Comparison of ENCODE assay signal across 8 cellular contexts in the genomic region with DNA sequence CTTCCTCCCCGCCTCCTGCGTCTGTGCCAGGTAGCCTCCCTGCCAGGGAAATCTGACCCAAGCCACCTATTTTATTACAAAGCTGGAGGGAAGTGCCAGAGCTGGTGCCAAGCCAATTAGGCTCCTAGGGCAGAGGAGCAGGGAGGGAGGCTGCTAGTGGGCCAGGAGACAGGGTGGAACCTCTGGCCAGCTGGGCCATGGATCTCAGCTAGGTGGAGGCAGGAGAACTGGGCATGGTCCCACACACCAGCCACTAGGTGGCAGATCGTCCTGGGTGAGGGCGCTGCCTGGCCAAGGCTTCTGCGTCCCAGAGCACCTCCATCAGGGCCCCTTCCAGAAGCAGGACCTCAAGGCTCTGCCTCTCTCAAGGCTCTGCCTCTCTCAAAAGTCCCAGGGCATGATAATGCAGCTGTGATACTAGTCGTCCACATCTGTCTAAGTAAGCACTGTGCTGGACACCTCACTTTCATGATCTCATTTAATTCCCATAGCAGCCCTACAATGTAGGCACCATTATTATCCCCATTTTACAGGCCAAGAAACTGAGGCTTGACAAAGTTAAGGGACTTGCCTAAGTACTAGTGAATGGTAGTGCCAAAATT. TPM values are rescaled to one million over a fixed set of nuclear protein-coding genes. Genes with fewer than 3 reads are reported as not detected.
DNase-seq lines count a peak whose midpoint lies in the region; ATAC-seq and TF ChIP-seq lines count a peak whose summit lies in the region.

No MANE protein-coding gene starts in this region.

- no peak overlapping the region for H3K27ac Mint-ChIP-seq in glutamatergic neuron (ENCODE audit: unreplicated experiment)

- H3K4me3 ChIP-seq in prostate gland: no peak overlapping the region
- H3K4me3 ChIP-seq in aorta (ENCODE audit: low read length in 2 of 2): no peak overlapping the region

- TF ChIP-seq CTCF in C4-2B (conservative IDR thresholded peaks at IDR 0.05) (peak; percentile 89), glutamatergic neuron (IDR thresholded peaks at IDR 0.05; ENCODE audit: partially characterized antibody, unreplicated experiment) (peak; percentile 63), prostate gland (IDR thresholded peaks at IDR 0.05) (peak; percentile 56 to 97 (median 92))

- DNase-seq in HUDEP-2 (lab: John Stamatoyannopoulos, UW; ENCODE audit: unreplicated experiment in 76 of 76): peak in 69 of 76 experiments; percentile 4 to 80 (median 49)
- peak; percentile 81 for DNase-seq in RPMI8226
- DNase-seq in activated naive CD4-positive, alpha-beta T cell treated with Interleukin-2 at 50 U/mL for 16 hours: peak; percentile 67
- DNase-seq in glutamatergic neuron: peak; percentile 72
- peak; percentile 93 for DNase-seq in prostate gland (ENCODE audit: low spot score)
- DNase-seq in aorta: peak; percentile 85 to 89

- peaks cover 17% of the 10 kb centered on the region for H3K4me1 ChIP-seq in prostate gland (replicated peaks)
- H3K4me1 ChIP-seq in aorta (ENCODE audit: control insufficient read depth in 1 of 2, insufficient read depth in 2 of 2, low read length in 2 of 2): peaks cover 0 to 2% of the 10 kb centered on the region in 2 donors

- peak overlapping the region; percentile 72 for H3K27ac ChIP-seq in C4-2B
- peak overlapping the region; percentile 38 to 65 for H3K27ac ChIP-seq in prostate gland
- H3K27ac ChIP-seq in aorta (ENCODE audit: low read depth in 1 of 2, low read length in 2 of 2): peak overlapping the region in 1 of 2 donors; percentile 19

- H3K9me3 ChIP-seq in prostate gland (no peaks in the 10 kb centered on the region), aorta (ENCODE audit: control insufficient read depth, low read length) (no peaks in the 10 kb centered on the region)

- H3K27me3 Mint-ChIP-seq in glutamatergic neuron (ENCODE audit: unreplicated experiment): peaks cover 5% of the 10 kb centered on the region

- WGBS in prostate gland: 21% methylated on average over 6 of the region's 6 CpGs
- 6 to 10% methylated on average over 6 of the region's 6 CpGs for WGBS in aorta, 2 donors

- H3K27me3 ChIP-seq in prostate gland (replicated peaks; ENCODE audit: insufficient read depth) (no peaks in the 10 kb centered on the region), aorta (ENCODE audit: control insufficient read depth in 1 of 2, insufficient read depth in 2 of 2, low read length in 1 of 2) (no peaks in the 10 kb centered on the region)

- H3K36me3 Mint-ChIP-seq in glutamatergic neuron (ENCODE audit: unreplicated experiment): no peaks in the 10 kb centered on the region

- no peak for TF ChIP-seq POLR2A in prostate gland (IDR thresholded peaks at IDR 0.05)

- peaks cover 5% of the 10 kb centered on the region for H3K4me1 Mint-ChIP-seq in glutamatergic neuron (ENCODE audit: low read depth, unreplicated experiment)

- intact Hi-C loops in prostate gland (cut with DNase I): loop anchor here (1.0 kb wide), 1 partner anchor 58 kb away; no protein-coding TSS in a partner anchor
- intact Hi-C loops in aorta (cut with DNase I): loop anchor here (1.0 to 5.0 kb wide), 2 partner anchors 62 to 63 kb away; no protein-coding TSS in a partner anchor

- ATAC-seq in GM19035 (IDR thresholded peaks at IDR 0.05; ENCODE audit: unreplicated experiment): peak; percentile 44
- ATAC-seq in aorta (ENCODE audit: low FRiP score): peak; percentile 72

- no peak overlapping the region for H3K4me3 Mint-ChIP-seq in glutamatergic neuron (ENCODE audit: unreplicated experiment)

- H3K36me3 ChIP-seq in prostate gland (no peaks in the 10 kb centered on the region), aorta (ENCODE audit: control insufficient read depth in 1 of 2, insufficient read depth in 2 of 2, low read length in 1 of 2) (no peaks in the 10 kb centered on the region)

- no peaks in the 10 kb centered on the region for H3K9me3 Mint-ChIP-seq in glutamatergic neuron (ENCODE audit: unreplicated experiment)

RNA-seq across cellular contexts. Expression of gene RFT1, which starts 4.5 kb away (rescaled TPM):
- total RNA-seq in glutamatergic neuron (ENCODE audit: unreplicated experiment) (10.5 TPM), prostate gland (10 to 100 TPM; 10.3 to 31.1 TPM), aorta (10 to 100 TPM; 11.9 to 16.6 TPM)
- polyA plus RNA-seq in aorta: 1 to 10 TPM; 5.0 to 5.8 TPM

RNA-seq across cellular contexts. Expression of gene PRKCD, which starts 26.3 kb away (rescaled TPM):
- total RNA-seq in glutamatergic neuron (ENCODE audit: unreplicated experiment) (5.4 TPM), prostate gland (10 to 100 TPM; 33.4 to 57.9 TPM), aorta (10 to 100 TPM; 23.6 to 33.4 TPM)
- 10 to 100 TPM; 16.1 to 30.8 TPM for polyA plus RNA-seq in aorta
